In the genomic region with DNA sequence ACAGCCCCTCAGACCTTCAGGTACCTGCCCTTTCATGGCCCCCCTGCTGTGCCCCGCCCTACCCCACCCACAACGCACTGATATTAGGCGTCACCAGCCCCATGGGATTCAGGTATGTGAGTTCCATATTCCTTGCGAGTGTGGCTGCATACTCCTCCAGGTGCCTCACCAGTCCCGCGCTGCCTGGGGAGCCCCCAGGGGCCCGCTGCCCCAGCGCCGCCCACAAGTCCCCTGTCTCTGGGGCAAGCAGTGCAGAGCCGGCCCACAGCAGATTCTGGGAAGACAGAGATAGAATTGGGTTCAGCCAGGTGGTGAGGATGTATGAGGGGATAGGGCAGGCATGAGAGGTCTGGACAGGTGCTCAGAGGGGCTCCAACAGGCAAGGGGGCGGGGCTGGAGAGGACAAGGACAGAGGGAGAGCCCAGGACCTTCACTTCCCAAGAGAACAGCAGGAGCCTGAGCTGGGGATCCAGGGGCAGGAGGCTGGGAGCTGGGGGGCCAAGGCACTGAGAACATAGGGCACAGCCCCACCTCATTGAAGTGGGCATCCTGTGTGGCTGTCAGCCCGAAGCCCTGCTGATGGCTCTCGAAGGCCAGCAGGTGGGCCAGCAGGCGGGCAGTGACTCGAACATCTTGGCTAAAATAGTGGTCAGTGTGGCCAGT, we compare ENCODE assay signal across 34 cellular contexts.
"Had no signal": no experiment of that assay in that cellular context is flagged by ENCODE, and none has a peak within 500 bp of the region (broad histone marks: within the 10 kb centered on the region; RNA-seq: fewer than 3 reads in every experiment).

No MANE protein-coding gene starts in this region.

- DNase-seq: Karpas-422, Kasumi-1, MG63, MM.1S, MV-4-11, NCI-H1048, NCI-H1092, NCI-H1092 treated with DMSO at 0.1 percent for 48 hours, NCI-H1105, NCI-H1105 treated with DMSO at 0.1 percent for 48 hours, NCI-H1417, NCI-H1417 treated with DMSO at 0.1 percent for 48 hours, NCI-H1436, NCI-H1436 treated with DMSO at 0.1 percent for 48 hours, NCI-H146, NCI-H1694, NCI-H1694 treated with DMSO at 0.1 percent for 48 hours, NCI-H187, NCI-H187 treated with DMSO at 0.1 percent for 48 hours, NCI-H1930, NCI-H2029, NCI-H2029 treated with DMSO at 0.1 percent for 48 hours, NCI-H2081, NCI-H2081 treated with DMSO at 0.1 percent for 48 hours, NCI-H2107, NCI-H2171, NCI-H2171 treated with DMSO at 0.1 percent for 48 hours, NCI-H2227 treated with DMSO at 0.1 percent for 48 hours, NCI-H226, NCI-H345, NCI-H446, NCI-H446 treated with DMSO at 0.1 percent for 48 hours, NCI-H510A, NCI-H510A treated with DMSO at 0.1 percent for 48 hours had no signal
